In genomic region chr16:4979164-4979563, GRCh38 we compare ENCODE assay signal across 31 cellular contexts. TPM values are rescaled to one million over a fixed set of nuclear protein-coding genes. Genes with fewer than 3 reads are reported as not detected.
"Had no signal": no experiment of that assay in that cellular context is flagged by ENCODE, and none has a peak within 500 bp of the region (broad histone marks: within the 10 kb centered on the region; RNA-seq: fewer than 3 reads in every experiment).

No MANE protein-coding gene starts in this region.

- H3K9ac ChIP-seq: KMS-11 had no signal

- H3K27ac ChIP-seq: KMS-11, SK-N-MC had no signal

- ATAC-seq: activated CD4-positive, CD25-positive, alpha-beta regulatory T cell treated with anti-CD3 and anti-CD28 coated beads, Interleukin-2, amount 50 U/mL, for 24 hours; activated CD8-positive, alpha-beta T cell treated with anti-CD3 and anti-CD28 coated beads for 36 hours; activated T-cell treated with anti-CD3 and anti-CD28 coated beads, Interleukin-2, amount 50 U/mL, for 72 hours; Panc1; Right ventricle myocardium inferior; T-cell had no signal

- H3K4me3 ChIP-seq: SK-N-MC had no signal

- DNase-seq: activated CD4-positive, alpha-beta T cell treated with anti-CD3 and anti-CD28 coated beads for 4 hours; activated CD8-positive, alpha-beta memory T cell treated with anti-CD3 and anti-CD28 coated beads, Interleukin-2, amount 50 U/mL, for 4 hours; activated CD8-positive, alpha-beta T cell treated with anti-CD3 and anti-CD28 coated beads for 36 hours; activated gamma-delta T cell treated with Interleukin-2 at 50 U/mL for 16 hours; activated naive CD4-positive, alpha-beta T cell treated with anti-CD3 and anti-CD28 coated beads, Interleukin-2, amount 10 ng/mL, durations not matched to agents 7 days and 5 days; activated naive CD8-positive, alpha-beta T cell treated with anti-CD3 and anti-CD28 coated beads for 36 hours; activated T-cell treated with anti-CD3 and anti-CD28 coated beads, Interleukin-2, amount 50 U/mL, for 72 hours; anterior cingulate cortex; central memory CD4-positive, alpha-beta T cell; MV-4-11; NCI-H1092 treated with DMSO at 0.1 percent for 48 hours; NCI-H1417 treated with DMSO at 0.1 percent for 48 hours; NCI-H1694; NCI-H2029; NCI-H2107; NCI-H2171 treated with DMSO at 0.1 percent for 48 hours; NCI-H226; NCI-H526 treated with DMSO at 0.1 percent for 48 hours; NK-92 treated with Interleukin-12 subunit alpha and Interleukin-12 subunit beta, amount 100 ng/mL, for 24 hours; OCI-M1; RPMI8226; T-cell; T-helper 2 cell; T1000 had no signal

- H3K4me2 ChIP-seq: KMS-11 had no signal

RNA-seq across cellular contexts. Expression of gene SEC14L5, which starts 21.0 kb away (rescaled TPM):
- total RNA-seq: activated T-helper 2 cell treated with anti-CD3 and anti-CD28 coated beads, Interferon-gamma antibody, Interleukin-2, Interleukin-4, amounts not matched to agents 10 μg/mL and 5 μg/mL and 100 μg/mL, durations not matched to agents 14 hours and 24 hours and 36 hours; MCF 10A had no signal

RNA-seq across cellular contexts. Expression of gene PPL, which starts 42.2 kb away (rescaled TPM):
- total RNA-seq: activated naive CD8-positive, alpha-beta T cell treated with anti-CD3 and anti-CD28 coated beads for 36 hours; activated T-helper 2 cell treated with anti-CD3 and anti-CD28 coated beads, Interferon-gamma antibody, Interleukin-2, Interleukin-4, amounts not matched to agents 10 μg/mL and 5 μg/mL and 100 μg/mL, durations not matched to agents 14 hours and 24 hours and 36 hours had no signal
